8 cellular contexts compared by ENCODE assay signal in the genomic region with DNA sequence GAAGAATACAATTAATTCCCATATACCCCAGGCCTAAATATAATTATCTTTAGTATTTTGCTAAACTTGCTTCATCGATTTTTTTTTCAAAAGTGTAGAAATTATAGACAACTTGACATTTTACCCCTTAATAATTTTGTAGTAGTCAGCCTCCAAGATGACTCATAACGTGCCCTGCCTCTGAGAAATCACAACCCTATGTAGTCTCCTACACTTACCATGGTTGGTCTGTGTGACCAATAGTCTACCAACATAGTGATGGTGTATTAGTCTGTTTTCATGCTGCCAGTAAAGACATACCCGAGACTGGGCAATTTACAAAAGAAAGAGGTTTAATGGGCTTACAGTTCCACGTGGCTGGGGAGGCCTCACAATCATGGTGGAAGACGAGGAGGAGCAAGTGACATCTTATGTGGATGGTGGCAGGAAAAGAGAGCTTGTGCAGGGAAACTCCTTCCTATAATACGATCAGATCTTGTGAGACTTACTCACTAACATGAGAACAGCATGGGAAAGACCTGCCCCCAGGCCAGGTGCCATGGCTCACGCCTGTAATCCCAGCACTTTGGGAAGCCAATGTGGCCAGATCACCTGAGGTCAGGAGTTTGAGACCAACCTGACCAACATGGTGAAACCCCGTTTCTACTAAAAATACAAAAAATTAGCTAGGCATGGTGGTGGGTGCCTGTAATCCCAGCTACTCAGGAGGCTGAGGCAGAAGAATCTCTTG. TPM values are rescaled to one million over a fixed set of nuclear protein-coding genes. Genes with fewer than 3 reads are reported as not detected.
DNase-seq lines count a peak whose midpoint lies in the region; ATAC-seq and TF ChIP-seq lines count a peak whose summit lies in the region.
"Not testable (repeated sequence)": the region's sequence is repeated elsewhere in the genome, so short reads cannot be mapped to it uniquely, and the experiment has no call there.

No MANE protein-coding gene starts in this region.

- DNase-seq in A172 (ENCODE audit: low spot score) = peak; percentile 52
- DNase-seq in HT1080 (ENCODE audit: low read depth) = peak; percentile 63
- DNase-seq in choroid plexus epithelial cell (ENCODE audit: low read depth) = peak; percentile 50
- DNase-seq in psoas muscle = not testable (repeated sequence)

- intact Hi-C loops in psoas muscle (cut with DNase I) = not testable (repeated sequence)

- H3K4me1 ChIP-seq in psoas muscle = peaks cover 32% of the 10 kb centered on the region

- TF ChIP-seq CTCF in choroid plexus epithelial cell (conservative IDR thresholded peaks at IDR 0.05; ENCODE audit: low read depth, low read length); psoas muscle (IDR thresholded peaks at IDR 0.05): not testable (repeated sequence)

- not testable (repeated sequence) for H3K9me3 ChIP-seq in psoas muscle

- peak overlapping the region; percentile 92 for H3K27ac ChIP-seq in psoas muscle

- WGBS in psoas muscle, 3 donors = 61 to 89% (median 63%) methylated on average over 8 of the region's 8 CpGs

- H3K27me3 ChIP-seq in psoas muscle (ENCODE audit: insufficient read depth in 3 of 3, low read length in 2 of 3) = not testable (repeated sequence)

- H3K4me3 ChIP-seq in choroid plexus epithelial cell (ENCODE audit: low read depth, low read length); psoas muscle: not testable (repeated sequence)

- ATAC-seq in GM18870 (IDR thresholded peaks at IDR 0.05; ENCODE audit: unreplicated experiment) (peak; percentile 75), GM21723 (IDR thresholded peaks at IDR 0.05; ENCODE audit: unreplicated experiment) (peak; percentile 62), HG03039 (IDR thresholded peaks at IDR 0.05; ENCODE audit: unreplicated experiment) (peak; percentile 53), psoas muscle (peak in 1 of 4 donors; percentile 35)
- ATAC-seq in activated CD4-positive, CD25-positive, alpha-beta regulatory T cell treated with anti-CD3 and anti-CD28 coated beads, Interleukin-2, amount 50 U/mL, for 24 hours = peak; percentile 75 to 85

- H3K36me3 ChIP-seq in psoas muscle (ENCODE audit: insufficient read depth in 1 of 2, low read depth in 1 of 2) = not testable (repeated sequence)

RNA-seq across cellular contexts. Expression of gene CMBL, which starts 3.3 kb away (rescaled TPM):
- 9.3 and 12.5 TPM in 2 replicates for total RNA-seq in A172 (2014; rRNA removed; shearing (Covaris generic))
- 18.6 and 19.9 TPM in 2 replicates for total RNA-seq in HT1080 (2014; rRNA removed; shearing (Covaris generic))
- polyA plus RNA-seq in HT1080 (2015; cell fraction: cytosol; rRNA removed) = 96.0 and 101 TPM in 2 replicates
- 58.4 and 64.7 TPM in 2 replicates for polyA plus RNA-seq in HT1080 (2015; cell fraction: nucleus; rRNA removed)
- 100 to 1,000 TPM in 1 of 4 donors, 10 to 100 TPM in 3; 30.1 to 243 (median 61.1) TPM for total RNA-seq in psoas muscle
- polyA plus RNA-seq in psoas muscle = 10 to 100 TPM in 2 of 3 donors, 1 to 10 TPM in 1; 9.4 to 99.4 (median 54.4) TPM

RNA-seq across cellular contexts. Expression of gene MARCHF6, which starts 42.5 kb away (rescaled TPM):
- total RNA-seq in A172 (2014; rRNA removed; shearing (Covaris generic)) = 30.3 and 48.8 TPM in 2 replicates
- total RNA-seq in HT1080 (2014; rRNA removed; shearing (Covaris generic)) = 48.5 and 77.6 TPM in 2 replicates
- polyA plus RNA-seq in HT1080 (2015; cell fraction: cytosol; rRNA removed) = 50.4 and 62.4 TPM in 2 replicates
- polyA plus RNA-seq in HT1080 (2015; cell fraction: nucleus; rRNA removed) = 344 and 372 TPM in 2 replicates
- 100 to 1,000 TPM; 160 to 250 (median 193) TPM for total RNA-seq in psoas muscle
- polyA plus RNA-seq in psoas muscle = 10 to 100 TPM; 36.6 to 88.5 (median 72.0) TPM
